10 cellular contexts compared by ENCODE assay signal in the genomic region with DNA sequence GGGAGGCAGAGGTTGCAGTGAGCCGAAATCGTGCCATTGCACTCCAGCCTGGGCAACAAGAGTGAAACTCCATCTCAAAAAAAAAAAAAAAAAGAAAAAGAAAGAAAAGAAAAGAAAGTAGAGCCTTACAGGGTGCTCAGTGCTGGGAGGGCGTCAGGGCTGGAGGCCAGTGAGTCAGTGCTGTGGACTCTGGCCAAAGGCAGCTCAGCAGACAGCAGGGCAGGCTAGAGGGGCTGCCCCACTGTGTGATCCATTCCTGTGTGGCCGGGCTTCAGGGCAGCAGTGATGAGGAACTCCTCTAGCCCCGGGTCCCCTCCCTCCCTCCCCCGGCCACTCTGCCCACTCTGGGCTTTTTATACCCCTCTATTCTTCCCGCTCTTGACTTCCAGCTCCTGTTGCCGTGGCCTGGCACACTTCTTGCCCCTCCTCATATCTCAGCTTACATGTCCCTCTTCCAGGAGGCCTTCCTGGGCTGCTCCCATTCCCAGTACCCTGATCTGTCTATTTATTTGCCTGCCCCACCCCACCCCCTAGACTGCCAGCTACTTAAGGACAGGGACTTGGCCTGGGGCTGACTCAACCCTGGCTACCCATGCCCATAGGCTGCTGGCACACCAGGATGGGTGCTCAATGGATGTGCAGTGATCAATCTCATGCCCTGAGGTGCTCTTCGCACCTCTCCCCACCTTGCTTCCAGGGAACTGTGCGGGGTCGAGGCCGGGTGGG. TPM values are rescaled to one million over a fixed set of nuclear protein-coding genes. Genes with fewer than 3 reads are reported as not detected.
A peak's percentile ranks its signal among the peaks of the same experiment; 100 is the strongest.
DNase-seq lines count a peak whose midpoint lies in the region; ATAC-seq and TF ChIP-seq lines count a peak whose summit lies in the region.
"Had no signal": no experiment of that assay in that cellular context is flagged by ENCODE, and none has a peak within 500 bp of the region (broad histone marks: within the 10 kb centered on the region; RNA-seq: fewer than 3 reads in every experiment).

No MANE protein-coding gene starts in this region.

- TF ChIP-seq CTCF in fibroblast of lung (conservative IDR thresholded peaks at IDR 0.05 in 1 of 2, IDR thresholded peaks at IDR 0.05 in 1 of 2; ENCODE audit: low read depth in 1 of 2, low read length in 2 of 2): no peak
- TF ChIP-seq CTCF in esophagus muscularis mucosa (IDR thresholded peaks at IDR 0.05): no peak

- no peak for TF ChIP-seq POLR2A in esophagus muscularis mucosa (IDR thresholded peaks at IDR 0.05; ENCODE audit: low read depth)

- H2BK120ac ChIP-seq in trophoblast cell (ENCODE audit: insufficient read depth, low read length, poor library complexity): peak overlapping the region; percentile 7

- H3K27ac ChIP-seq in SJSA1: peak overlapping the region; percentile 93
- peak overlapping the region; percentile 22 for H3K27ac ChIP-seq in fibroblast of lung (ENCODE audit: insufficient read depth, low read length)
- H3K27ac ChIP-seq in trophoblast cell (ENCODE audit: low read depth, low read length): peak overlapping the region; percentile 42
- H3K27ac ChIP-seq in esophagus muscularis mucosa (replicated peaks in 1 of 4): no peak overlapping the region

- H3K9ac ChIP-seq in fibroblast of lung (ENCODE audit: insufficient read depth, low read length) (no peak overlapping the region), trophoblast cell (ENCODE audit: low read length) (no peak overlapping the region)

- H3K4ac ChIP-seq in trophoblast cell (ENCODE audit: low read depth, low read length): no peak overlapping the region

- peak overlapping the region; percentile 28 for H2AK5ac ChIP-seq in trophoblast cell (ENCODE audit: low read length)

- H4K12ac ChIP-seq in trophoblast cell (ENCODE audit: low read depth, low read length): no peak overlapping the region

- H3K79me1 ChIP-seq in trophoblast cell (ENCODE audit: low read length): peaks cover 10% of the 10 kb centered on the region

- peak overlapping the region; percentile 11 for H2BK12ac ChIP-seq in trophoblast cell (ENCODE audit: low read length)

- H3K4me3 ChIP-seq in SJSA1 (peak overlapping the region; percentile 19), fibroblast of lung (replicated peaks in 1 of 4; ENCODE audit: control extremely low read depth in 1 of 4, insufficient read depth in 1 of 4, low read depth in 3 of 4, low read length in 4 of 4) (no peak overlapping the region), trophoblast cell (ENCODE audit: low read depth, low read length) (peak overlapping the region; percentile 5), esophagus muscularis mucosa (no peak overlapping the region)

- H3K27me3 ChIP-seq in SJSA1 (replicated peaks): no peaks in the 10 kb centered on the region
- peaks cover 7% of the 10 kb centered on the region for H3K27me3 ChIP-seq in fibroblast of lung (ENCODE audit: control insufficient read depth, insufficient read depth, low read length)
- no peaks in the 10 kb centered on the region for H3K27me3 ChIP-seq in trophoblast cell (ENCODE audit: insufficient read depth, low read length)
- no peaks in the 10 kb centered on the region for H3K27me3 ChIP-seq in esophagus muscularis mucosa

- WGBS in trophoblast cell (ENCODE audit: extremely low coverage, insufficient coverage, insufficient read length): no CpG with 5 or more reads among the region's 12 CpGs
- 61% methylated on average over 12 of the region's 12 CpGs for WGBS in esophagus muscularis mucosa

- no peaks in the 10 kb centered on the region for H3K36me3 ChIP-seq in SJSA1
- H3K36me3 ChIP-seq in fibroblast of lung (ENCODE audit: control insufficient read depth, insufficient read depth, low read length): no peaks in the 10 kb centered on the region
- no peaks in the 10 kb centered on the region for H3K36me3 ChIP-seq in trophoblast cell (ENCODE audit: control insufficient read depth in 1 of 2, insufficient read depth in 2 of 2, low read length in 2 of 2)
- H3K36me3 ChIP-seq in esophagus muscularis mucosa: no peaks in the 10 kb centered on the region

- no peak overlapping the region for H3K14ac ChIP-seq in trophoblast cell (ENCODE audit: low read length)

- DNase-seq in Daoy (ENCODE audit: low read depth) (peak; percentile 94), SJSA1 (ENCODE audit: low read depth in 1 of 2, low spot score in 2 of 2) (peak; percentile 96 to 100), fibroblast of lung (ENCODE audit: low read depth in 2 of 2) (peak; percentile 85 to 94), trophoblast cell (peak; percentile 84 to 91), left colon (no peak), esophagus muscularis mucosa (ENCODE audit: extremely low spot score) (no peak)
- DNase-seq: activated naive CD8-positive, alpha-beta T cell treated with anti-CD3 and anti-CD28 coated beads for 36 hours had no signal

- H3K18ac ChIP-seq in trophoblast cell (ENCODE audit: low read length): peak overlapping the region; percentile 6

- H3K4me1 ChIP-seq in SJSA1 (replicated peaks) (peaks cover 59% of the 10 kb centered on the region), fibroblast of lung (ENCODE audit: control insufficient read depth, extremely low read depth, insufficient read depth, low read length) (peaks cover 18% of the 10 kb centered on the region), trophoblast cell (ENCODE audit: control insufficient read depth in 1 of 2, insufficient read depth in 2 of 2, low read length in 2 of 2) (peaks cover 31 to 34% of the 10 kb centered on the region in 2 experiments), esophagus muscularis mucosa (peaks cover 0 to 14% (median 12%) of the 10 kb centered on the region in 4 donors)

- H4K8ac ChIP-seq in trophoblast cell (ENCODE audit: low read depth, low read length): no peak overlapping the region

- H4K91ac ChIP-seq in trophoblast cell (ENCODE audit: low read depth, low read length): peak overlapping the region; percentile 10

- peak overlapping the region; percentile 1 for H2BK5ac ChIP-seq in trophoblast cell (ENCODE audit: low read depth, low read length, poor library complexity)

- H3K79me2 ChIP-seq in fibroblast of lung (ENCODE audit: control insufficient read depth, insufficient read depth, low read length) (no peaks in the 10 kb centered on the region), trophoblast cell (ENCODE audit: control insufficient read depth, insufficient read depth, low read length, poor library complexity) (no peaks in the 10 kb centered on the region)

- no peaks in the 10 kb centered on the region for H3K9me3 ChIP-seq in SJSA1 (replicated peaks)
- no peaks in the 10 kb centered on the region for H3K9me3 ChIP-seq in fibroblast of lung (ENCODE audit: control insufficient read depth, insufficient read depth, low read depth, low read length)
- no peaks in the 10 kb centered on the region for H3K9me3 ChIP-seq in trophoblast cell (ENCODE audit: insufficient read depth, low read depth, low read length)
- no peaks in the 10 kb centered on the region for H3K9me3 ChIP-seq in esophagus muscularis mucosa

- intact Hi-C loops in left colon (cut with DNase I, micrococcal nuclease): no loop called here
- intact Hi-C loops in esophagus muscularis mucosa (cut with DNase I): no loop called here

- no peak for TF ChIP-seq EP300 in esophagus muscularis mucosa (IDR thresholded peaks at IDR 0.05)

- H2AFZ ChIP-seq in fibroblast of lung (ENCODE audit: low read length): no peak overlapping the region
- no peak overlapping the region for H2AFZ ChIP-seq in trophoblast cell (ENCODE audit: insufficient read depth, low read length, poor library complexity)

- peak overlapping the region; percentile 68 for H3K4me2 ChIP-seq in fibroblast of lung (ENCODE audit: extremely low read depth, insufficient read depth, low read length)
- H3K4me2 ChIP-seq in trophoblast cell (ENCODE audit: low read length): no peak overlapping the region

- H4K20me1 ChIP-seq in fibroblast of lung (ENCODE audit: control insufficient read depth, extremely low read depth, insufficient read depth, low read length): no peaks in the 10 kb centered on the region

- H3K23ac ChIP-seq in trophoblast cell (ENCODE audit: low read length): no peak overlapping the region

- ATAC-seq in left colon: no peak
- ATAC-seq in GM19328 (IDR thresholded peaks at IDR 0.05; ENCODE audit: unreplicated experiment): no peak
- no peak for ATAC-seq in HG03565 (IDR thresholded peaks at IDR 0.05; ENCODE audit: unreplicated experiment)

RNA-seq across cellular contexts. Expression of a gene that starts 10.1 kb away (rescaled TPM):
- total RNA-seq in Daoy (2014; rRNA removed; shearing (Covaris generic)): 0.15 and 1.1 TPM in 2 replicates
- 0.13 and 0.29 TPM in 2 replicates for total RNA-seq in SJSA1 (2014; rRNA removed; shearing (Covaris generic))
- total RNA-seq in fibroblast of lung (under 0.01 and 0.26 TPM in 2 replicates), left colon (under 1 TPM; 0.43 to 0.47 TPM), esophagus muscularis mucosa (under 1 TPM in 1 of 4 donors, not detected in 3; 0.13 TPM)
- 0.07 TPM in 1 of 2 replicates, not detected in the other for polyA plus RNA-seq in fibroblast of lung
- polyA plus RNA-seq in fibroblast of lung (2012): 0.21 TPM in 1 of 2 replicates, not detected in the other
- 0.12 and 0.15 TPM in 2 replicates for polyA minus RNA-seq in fibroblast of lung (ENCODE audit: low replicate concordance)
- polyA plus RNA-seq in trophoblast cell (2013): 0.03 and 0.10 TPM in 2 replicates
- total RNA-seq: activated naive CD8-positive, alpha-beta T cell treated with anti-CD3 and anti-CD28 coated beads for 36 hours; T-helper 2 cell treated with Interferon-gamma antibody and Interleukin-4, amounts not matched to agents 100 ng/mL and 5 ng/mL, for 36 hours had no signal

RNA-seq across cellular contexts. Expression of a gene that starts 23.7 kb away (rescaled TPM):
- total RNA-seq in Daoy (2014; rRNA removed; shearing (Covaris generic)): not detected in 2 replicates
- not detected in 2 replicates for total RNA-seq in SJSA1 (2014; rRNA removed; shearing (Covaris generic))
- total RNA-seq in fibroblast of lung (12.9 and 13.4 TPM in 2 replicates), left colon (1 to 10 TPM; 9.7 to 10.0 TPM), esophagus muscularis mucosa (10 to 100 TPM; 14.4 to 34.7 (median 20.4) TPM)
- polyA plus RNA-seq in fibroblast of lung: 4.7 and 11.6 TPM in 2 replicates
- 9.1 and 22.5 TPM in 2 replicates for polyA plus RNA-seq in fibroblast of lung (2012)
- 14.6 and 25.9 TPM in 2 replicates for polyA minus RNA-seq in fibroblast of lung (ENCODE audit: low replicate concordance)
- 18.3 and 19.6 TPM in 2 replicates for polyA plus RNA-seq in trophoblast cell (2013)
- total RNA-seq: T-helper 2 cell treated with Interferon-gamma antibody and Interleukin-4, amounts not matched to agents 100 ng/mL and 5 ng/mL, for 36 hours had no signal

RNA-seq across cellular contexts. Expression of a gene that starts 57.9 kb away (rescaled TPM):
- total RNA-seq in Daoy (2014; rRNA removed; shearing (Covaris generic)): not detected in 2 replicates
- not detected in 2 replicates for total RNA-seq in SJSA1 (2014; rRNA removed; shearing (Covaris generic))
- total RNA-seq in fibroblast of lung (not detected in 2 replicates), left colon (10 to 100 TPM; 24.5 to 82.9 TPM), esophagus muscularis mucosa (not detected)
- polyA plus RNA-seq in fibroblast of lung: not detected in 2 replicates
- polyA plus RNA-seq in fibroblast of lung (2012): not detected in 2 replicates
- not detected in 2 replicates for polyA minus RNA-seq in fibroblast of lung (ENCODE audit: low replicate concordance)
- not detected in 2 replicates for polyA plus RNA-seq in trophoblast cell (2013)
- total RNA-seq: activated naive CD8-positive, alpha-beta T cell treated with anti-CD3 and anti-CD28 coated beads for 36 hours; T-helper 2 cell treated with Interferon-gamma antibody and Interleukin-4, amounts not matched to agents 100 ng/mL and 5 ng/mL, for 36 hours had no signal

Comparison
In these comparisons a context has a peak if more than half of its experiments do, and no peak if none do; other contexts are left out.
1. DNase-seq: peak in Daoy (single experiment), SJSA1 (2 of 2), fibroblast of lung (2 of 2) and trophoblast cell (2 of 2); none in left colon (0 of 2) and esophagus muscularis mucosa (single experiment).
2. H3K27ac ChIP-seq: peak in SJSA1 (single experiment), fibroblast of lung (single experiment) and trophoblast cell (single experiment); none in esophagus muscularis mucosa (0 of 4).
3. H3K4me3 ChIP-seq: peak in SJSA1 (single experiment) and trophoblast cell (single experiment); none in fibroblast of lung (0 of 4) and esophagus muscularis mucosa (0 of 4).
4. RNA of a gene that starts 23.7 kb away (total RNA-seq): 14.4 to 34.7 TPM in esophagus muscularis mucosa, 12.9 to 13.4 TPM in fibroblast of lung and 9.7 to 10.0 TPM in left colon; not detected in Daoy and not detected in SJSA1; every median in the first group is over 10 times any median in the second.
5. RNA of a gene that starts 57.9 kb away (total RNA-seq): 24.5 to 82.9 TPM in left colon; not detected in Daoy, not detected in SJSA1, not detected in fibroblast of lung and not detected in esophagus muscularis mucosa; every median in the first group is over 10 times any median in the second.